ENCODE assay signal across 1 cellular context in genomic region chr5:32275421-32275765, GRCh38.
A peak's percentile ranks its signal among the peaks of the same experiment; 100 is the strongest.
TF ChIP-seq lines count a peak whose summit lies in the region.

No MANE protein-coding gene starts in this region.

TF ChIP-seq in HepG2, 621 proteins besides CTCF, POLR2A, EP300 and RAD21 (continued from another document):
- TF ChIP-seq ZNF609 (CRISPR knock-in tag; IDR thresholded peaks at IDR 0.05; ENCODE audit: borderline replicate concordance) (0 out of 2 replicates have a peak, but pooled peaks have one; percentile 19), JUN (CRISPR knock-in tag; IDR thresholded peaks at IDR 0.05) (no peak), SOX5 (CRISPR knock-in tag; IDR thresholded peaks at IDR 0.05; ENCODE audit: borderline replicate concordance) (peak; percentile 31; the same call in 1 of the 2 replicates), IRX3 (CRISPR knock-in tag; IDR thresholded peaks at IDR 0.05; ENCODE audit: borderline replicate concordance, low read depth) (no peak), HNRNPLL (IDR thresholded peaks at IDR 0.05; ENCODE audit: low read depth, low read length, poor library complexity, severe bottlenecking) (no peak), MAFK (conservative IDR thresholded peaks at IDR 0.05 in 1 of 2, IDR thresholded peaks at IDR 0.05 in 1 of 2; ENCODE audit: low read length in 2 of 2) (0 out of 4 replicates have a peak, but pooled peaks of 1 of the 2 experiments have one; percentile 12), CENPT (CRISPR knock-in tag; IDR thresholded peaks at IDR 0.05; ENCODE audit: low read depth) (no peak), NR2C2 (CRISPR knock-in tag; IDR thresholded peaks at IDR 0.05; ENCODE audit: borderline replicate concordance) (no peak), NBN (conservative IDR thresholded peaks at IDR 0.05) (no peak), SALL1 (CRISPR knock-in tag; IDR thresholded peaks at IDR 0.05) (peak; percentile 63), TFAP4 (IDR thresholded peaks at IDR 0.05; ENCODE audit: borderline replicate concordance, low read depth) (peak; percentile 94), ZNF24 (IDR thresholded peaks at IDR 0.05) (no peak), NONO (IDR thresholded peaks at IDR 0.05) (no peak), NONO (CRISPR knock-in tag; conservative IDR thresholded peaks at IDR 0.05) (0 out of 2 replicates have a peak, but pooled peaks have one; percentile 28), ATF2 (CRISPR knock-in tag; IDR thresholded peaks at IDR 0.05) (peak; percentile 48; the same call in 1 of the 2 replicates), CEBPZ (IDR thresholded peaks at IDR 0.05; ENCODE audit: low read length) (no peak), ZNF614 (CRISPR knock-in tag; IDR thresholded peaks at IDR 0.05; ENCODE audit: borderline replicate concordance) (peak; percentile 63; the same call in 1 of the 2 replicates), CCDC6 (CRISPR knock-in tag; IDR thresholded peaks at IDR 0.05) (peak; percentile 25; the same call in 1 of the 2 replicates), RBAK (CRISPR knock-in tag; IDR thresholded peaks at IDR 0.05) (0 out of 2 replicates have a peak, but pooled peaks have one; percentile 45), ZNF784 (CRISPR knock-in tag; IDR thresholded peaks at IDR 0.05; ENCODE audit: borderline replicate concordance) (no peak), BHLHE40 (IDR thresholded peaks at IDR 0.05; ENCODE audit: low read length) (0 out of 2 replicates have a peak, but pooled peaks have one; percentile 44), CEBPG (CRISPR knock-in tag; IDR thresholded peaks at IDR 0.05) (peak; percentile 58), HHEX (CRISPR knock-in tag; IDR thresholded peaks at IDR 0.05) (peak; percentile 47; the same call in 1 of the 2 replicates), HMG20B (CRISPR knock-in tag; conservative IDR thresholded peaks at IDR 0.05) (0 out of 2 replicates have a peak, but pooled peaks have one; percentile 27), TEAD3 (CRISPR knock-in tag; optimal IDR thresholded peaks at IDR 0.05; ENCODE audit: borderline replicate concordance) (peak; percentile 95), ZNF225 (CRISPR knock-in tag; IDR thresholded peaks at IDR 0.05) (no peak)
- TF ChIP-seq, protein P1, sequence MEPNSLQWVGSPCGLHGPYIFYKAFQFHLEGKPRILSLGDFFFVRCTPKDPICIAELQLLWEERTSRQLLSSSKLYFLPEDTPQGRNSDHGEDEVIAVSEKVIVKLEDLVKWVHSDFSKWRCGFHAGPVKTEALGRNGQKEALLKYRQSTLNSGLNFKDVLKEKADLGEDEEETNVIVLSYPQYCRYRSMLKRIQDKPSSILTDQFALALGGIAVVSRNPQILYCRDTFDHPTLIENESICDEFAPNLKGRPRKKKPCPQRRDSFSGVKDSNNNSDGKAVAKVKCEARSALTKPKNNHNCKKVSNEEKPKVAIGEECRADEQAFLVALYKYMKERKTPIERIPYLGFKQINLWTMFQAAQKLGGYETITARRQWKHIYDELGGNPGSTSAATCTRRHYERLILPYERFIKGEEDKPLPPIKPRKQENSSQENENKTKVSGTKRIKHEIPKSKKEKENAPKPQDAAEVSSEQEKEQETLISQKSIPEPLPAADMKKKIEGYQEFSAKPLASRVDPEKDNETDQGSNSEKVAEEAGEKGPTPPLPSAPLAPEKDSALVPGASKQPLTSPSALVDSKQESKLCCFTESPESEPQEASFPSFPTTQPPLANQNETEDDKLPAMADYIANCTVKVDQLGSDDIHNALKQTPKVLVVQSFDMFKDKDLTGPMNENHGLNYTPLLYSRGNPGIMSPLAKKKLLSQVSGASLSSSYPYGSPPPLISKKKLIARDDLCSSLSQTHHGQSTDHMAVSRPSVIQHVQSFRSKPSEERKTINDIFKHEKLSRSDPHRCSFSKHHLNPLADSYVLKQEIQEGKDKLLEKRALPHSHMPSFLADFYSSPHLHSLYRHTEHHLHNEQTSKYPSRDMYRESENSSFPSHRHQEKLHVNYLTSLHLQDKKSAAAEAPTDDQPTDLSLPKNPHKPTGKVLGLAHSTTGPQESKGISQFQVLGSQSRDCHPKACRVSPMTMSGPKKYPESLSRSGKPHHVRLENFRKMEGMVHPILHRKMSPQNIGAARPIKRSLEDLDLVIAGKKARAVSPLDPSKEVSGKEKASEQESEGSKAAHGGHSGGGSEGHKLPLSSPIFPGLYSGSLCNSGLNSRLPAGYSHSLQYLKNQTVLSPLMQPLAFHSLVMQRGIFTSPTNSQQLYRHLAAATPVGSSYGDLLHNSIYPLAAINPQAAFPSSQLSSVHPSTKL (CRISPR knock-in tag; IDR thresholded peaks at IDR 0.05) = peak; percentile 50
- TF ChIP-seq, protein P2, sequence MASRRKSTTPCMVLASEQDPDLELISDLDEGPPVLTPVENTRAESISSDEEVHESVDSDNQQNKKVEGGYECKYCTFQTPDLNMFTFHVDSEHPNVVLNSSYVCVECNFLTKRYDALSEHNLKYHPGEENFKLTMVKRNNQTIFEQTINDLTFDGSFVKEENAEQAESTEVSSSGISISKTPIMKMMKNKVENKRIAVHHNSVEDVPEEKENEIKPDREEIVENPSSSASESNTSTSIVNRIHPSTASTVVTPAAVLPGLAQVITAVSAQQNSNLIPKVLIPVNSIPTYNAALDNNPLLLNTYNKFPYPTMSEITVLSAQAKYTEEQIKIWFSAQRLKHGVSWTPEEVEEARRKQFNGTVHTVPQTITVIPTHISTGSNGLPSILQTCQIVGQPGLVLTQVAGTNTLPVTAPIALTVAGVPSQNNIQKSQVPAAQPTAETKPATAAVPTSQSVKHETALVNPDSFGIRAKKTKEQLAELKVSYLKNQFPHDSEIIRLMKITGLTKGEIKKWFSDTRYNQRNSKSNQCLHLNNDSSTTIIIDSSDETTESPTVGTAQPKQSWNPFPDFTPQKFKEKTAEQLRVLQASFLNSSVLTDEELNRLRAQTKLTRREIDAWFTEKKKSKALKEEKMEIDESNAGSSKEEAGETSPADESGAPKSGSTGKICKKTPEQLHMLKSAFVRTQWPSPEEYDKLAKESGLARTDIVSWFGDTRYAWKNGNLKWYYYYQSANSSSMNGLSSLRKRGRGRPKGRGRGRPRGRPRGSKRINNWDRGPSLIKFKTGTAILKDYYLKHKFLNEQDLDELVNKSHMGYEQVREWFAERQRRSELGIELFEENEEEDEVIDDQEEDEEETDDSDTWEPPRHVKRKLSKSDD (CRISPR knock-in tag; IDR thresholded peaks at IDR 0.05; ENCODE audit: low read depth) = no peak
- TF ChIP-seq, protein P3, sequence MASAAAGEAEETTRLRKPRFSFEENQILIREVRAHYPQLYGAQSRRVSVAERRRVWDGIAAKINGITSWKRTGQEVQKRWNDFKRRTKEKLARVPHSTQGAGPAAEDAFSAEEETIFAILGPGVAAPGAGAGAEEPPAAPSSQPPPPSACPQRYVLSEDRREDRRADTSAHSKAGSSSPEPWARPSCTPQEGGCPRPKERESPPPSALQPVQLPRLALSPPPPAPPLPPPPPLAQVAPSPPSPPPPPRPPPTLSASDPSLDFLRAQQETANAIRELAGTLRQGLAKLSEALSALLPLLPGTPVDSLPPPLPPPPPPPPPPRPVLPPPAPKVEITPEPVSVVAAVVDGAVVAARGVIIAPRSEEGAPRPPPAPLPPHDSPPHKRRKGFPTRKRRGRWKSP (CRISPR knock-in tag; IDR thresholded peaks at IDR 0.05) = no peak
- TF ChIP-seq, protein P4, sequence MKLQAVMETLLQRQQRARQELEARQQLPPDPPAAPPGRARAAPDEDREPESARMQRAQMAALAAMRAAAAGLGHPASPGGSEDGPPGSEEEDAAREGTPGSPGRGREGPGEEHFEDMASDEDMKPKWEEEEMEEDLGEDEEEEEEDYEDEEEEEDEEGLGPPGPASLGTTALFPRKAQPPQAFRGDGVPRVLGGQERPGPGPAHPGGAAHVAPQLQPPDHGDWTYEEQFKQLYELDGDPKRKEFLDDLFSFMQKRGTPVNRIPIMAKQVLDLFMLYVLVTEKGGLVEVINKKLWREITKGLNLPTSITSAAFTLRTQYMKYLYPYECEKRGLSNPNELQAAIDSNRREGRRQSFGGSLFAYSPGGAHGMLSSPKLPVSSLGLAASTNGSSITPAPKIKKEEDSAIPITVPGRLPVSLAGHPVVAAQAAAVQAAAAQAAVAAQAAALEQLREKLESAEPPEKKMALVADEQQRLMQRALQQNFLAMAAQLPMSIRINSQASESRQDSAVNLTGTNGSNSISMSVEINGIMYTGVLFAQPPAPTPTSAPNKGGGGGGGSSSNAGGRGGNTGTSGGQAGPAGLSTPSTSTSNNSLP (IDR thresholded peaks at IDR 0.05; ENCODE audit: low read depth, low read length) = peak; percentile 84; the same call in 1 of the 2 replicates
